ENCODE assay signal across 10 cellular contexts in the genomic region with DNA sequence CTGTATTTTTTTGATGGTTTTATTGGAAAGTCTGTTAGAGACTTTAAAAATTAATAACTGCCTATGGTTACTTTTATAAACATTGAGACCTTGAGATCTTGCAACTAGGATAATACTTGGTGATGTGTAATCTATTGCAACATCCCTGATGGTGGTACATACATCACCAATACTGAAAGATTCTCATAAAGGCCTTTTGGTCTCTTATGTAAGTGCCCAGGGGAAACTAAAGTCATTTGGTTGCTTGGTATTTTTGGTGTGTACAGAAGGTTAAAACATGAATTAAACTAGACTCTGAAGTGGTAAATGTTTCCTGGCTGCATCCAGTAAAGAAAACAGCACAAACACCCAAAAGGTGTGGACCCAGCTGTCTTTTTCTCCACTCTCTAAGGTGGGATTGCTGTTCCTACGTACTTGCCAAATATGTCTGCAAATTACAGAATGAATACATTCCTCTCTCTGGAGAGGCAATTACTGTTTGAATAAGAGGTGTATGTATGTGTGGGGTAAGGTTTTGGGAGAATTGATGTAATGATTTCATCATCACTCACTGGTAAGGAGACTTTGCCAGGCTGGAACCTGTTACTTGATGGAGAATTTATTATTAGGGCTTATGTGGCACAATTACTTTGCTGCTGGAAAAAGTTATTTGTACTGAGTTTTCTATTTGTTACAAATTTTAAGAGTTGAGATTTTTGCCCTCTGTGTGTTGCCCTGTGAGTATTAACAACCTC. TPM values are rescaled to one million over a fixed set of nuclear protein-coding genes. Genes with fewer than 3 reads are reported as not detected.
A peak's percentile ranks its signal among the peaks of the same experiment; 100 is the strongest.
DNase-seq lines count a peak whose midpoint lies in the region; ATAC-seq and TF ChIP-seq lines count a peak whose summit lies in the region.
"Had no signal": no experiment of that assay in that cellular context is flagged by ENCODE, and none has a peak within 500 bp of the region (broad histone marks: within the 10 kb centered on the region; RNA-seq: fewer than 3 reads in every experiment).

No MANE protein-coding gene starts in this region.

- TF ChIP-seq CTCF in GM12864 (IDR thresholded peaks at IDR 0.05; ENCODE audit: low read depth, low read length, missing control alignments) = no peak

- POLR2A ChIA-PET in activated naive CD8-positive, alpha-beta T cell treated with anti-CD3 and anti-CD28 coated beads, Interleukin-2, amount 10 ng/mL, durations not matched to agents 7 days and 5 days (lab: Charles Lee) = interaction anchor here (1.0 to 1.2 kb wide), 5 partner anchors 16 to 160 kb away, joined by 3 to 6 read pairs (median 4); no protein-coding TSS in a partner anchor

- no peak for ATAC-seq in activated naive CD8-positive, alpha-beta T cell treated with anti-CD3 and anti-CD28 coated beads, Interleukin-2, amount 10 ng/mL, durations not matched to agents 7 days and 5 days (ENCODE audit: low read depth)
- ATAC-seq in natural killer cell treated with Interleukin-12 subunit alpha and Interleukin-12 subunit beta and Interleukin-15 and Interleukin-18, amount 100 ng/mL, for 72 hours = no peak
- ATAC-seq in GM18519 (IDR thresholded peaks at IDR 0.05; ENCODE audit: low FRiP score, unreplicated experiment) (no peak), HG02973 (IDR thresholded peaks at IDR 0.05; ENCODE audit: unreplicated experiment) (no peak)

- H3K27ac Mint-ChIP-seq in activated naive CD8-positive, alpha-beta T cell treated with anti-CD3 and anti-CD28 coated beads, Interleukin-2, amount 10 ng/mL, durations not matched to agents 7 days and 5 days = peak overlapping the region; percentile 95
- H3K27ac Mint-ChIP-seq in natural killer cell treated with Interleukin-12 subunit alpha and Interleukin-12 subunit beta and Interleukin-15 and Interleukin-18, amount 100 ng/mL, for 72 hours = peak overlapping the region; percentile 67 to 86

- H3K27me3 Mint-ChIP-seq in activated naive CD8-positive, alpha-beta T cell treated with anti-CD3 and anti-CD28 coated beads, Interleukin-2, amount 10 ng/mL, durations not matched to agents 7 days and 5 days = no peaks in the 10 kb centered on the region
- no peaks in the 10 kb centered on the region for H3K27me3 Mint-ChIP-seq in natural killer cell treated with Interleukin-12 subunit alpha and Interleukin-12 subunit beta and Interleukin-15 and Interleukin-18, amount 100 ng/mL, for 72 hours

- H3K9me3 Mint-ChIP-seq in activated naive CD8-positive, alpha-beta T cell treated with anti-CD3 and anti-CD28 coated beads, Interleukin-2, amount 10 ng/mL, durations not matched to agents 7 days and 5 days = no peaks in the 10 kb centered on the region
- H3K9me3 Mint-ChIP-seq in natural killer cell treated with Interleukin-12 subunit alpha and Interleukin-12 subunit beta and Interleukin-15 and Interleukin-18, amount 100 ng/mL, for 72 hours = peaks cover 3% of the 10 kb centered on the region

- H3K4me3 Mint-ChIP-seq in activated naive CD8-positive, alpha-beta T cell treated with anti-CD3 and anti-CD28 coated beads, Interleukin-2, amount 10 ng/mL, durations not matched to agents 7 days and 5 days = peak overlapping the region; percentile 87
- H3K4me3 Mint-ChIP-seq in natural killer cell treated with Interleukin-12 subunit alpha and Interleukin-12 subunit beta and Interleukin-15 and Interleukin-18, amount 100 ng/mL, for 72 hours = peak overlapping the region; percentile 86

- peak overlapping the region; percentile 98 for H3K4me3 ChIP-seq in GM12864 (ENCODE audit: low read depth, low read length)

- peaks cover 24% of the 10 kb centered on the region for H3K36me3 Mint-ChIP-seq in activated naive CD8-positive, alpha-beta T cell treated with anti-CD3 and anti-CD28 coated beads, Interleukin-2, amount 10 ng/mL, durations not matched to agents 7 days and 5 days
- H3K36me3 Mint-ChIP-seq in natural killer cell treated with Interleukin-12 subunit alpha and Interleukin-12 subunit beta and Interleukin-15 and Interleukin-18, amount 100 ng/mL, for 72 hours = no peaks in the 10 kb centered on the region

- peaks cover 54% of the 10 kb centered on the region for H3K4me1 Mint-ChIP-seq in activated naive CD8-positive, alpha-beta T cell treated with anti-CD3 and anti-CD28 coated beads, Interleukin-2, amount 10 ng/mL, durations not matched to agents 7 days and 5 days
- peaks cover 57 to 65% of the 10 kb centered on the region in 2 donors for H3K4me1 Mint-ChIP-seq in natural killer cell treated with Interleukin-12 subunit alpha and Interleukin-12 subunit beta and Interleukin-15 and Interleukin-18, amount 100 ng/mL, for 72 hours (ENCODE audit: low read depth in 2 of 2)

- no peak for DNase-seq in GM12864 (ENCODE audit: low read depth)
- DNase-seq in NCI-H1105 (lab: John Stamatoyannopoulos, UW) = peak; percentile 41
- DNase-seq in activated naive CD8-positive, alpha-beta T cell treated with anti-CD3 and anti-CD28 coated beads, Interleukin-2, amount 10 ng/mL, durations not matched to agents 7 days and 5 days = no peak
- DNase-seq in natural killer cell treated with Interleukin-12 subunit alpha and Interleukin-12 subunit beta and Interleukin-15 and Interleukin-18, amount 100 ng/mL, for 72 hours (ENCODE audit: low spot score) = peak; percentile 22
- no peak for DNase-seq in LoVo (ENCODE audit: low spot score)
- no peak for DNase-seq in NCI-H128 (lab: John Stamatoyannopoulos, UW; ENCODE audit: unreplicated experiment)
- DNase-seq: glutamatergic neuron, NCI-H345 had no signal

RNA-seq across cellular contexts. Expression of gene B3GNT2, which starts 3.6 kb away (rescaled TPM):
- 10 to 100 TPM; 45.5 to 46.0 TPM for total RNA-seq in activated naive CD8-positive, alpha-beta T cell treated with anti-CD3 and anti-CD28 coated beads, Interleukin-2, amount 10 ng/mL, durations not matched to agents 7 days and 5 days
- total RNA-seq in natural killer cell treated with Interleukin-12 subunit alpha and Interleukin-12 subunit beta and Interleukin-15 and Interleukin-18, amount 100 ng/mL, for 72 hours = 10 to 100 TPM; 29.8 to 31.0 TPM

Comparison
In these comparisons a context has a peak if more than half of its experiments do, and no peak if none do; other contexts are left out.
1. DNase-seq: peak in NCI-H1105 (single experiment) and natural killer cell treated with Interleukin-12 subunit alpha and Interleukin-12 subunit beta and Interleukin-15 and Interleukin-18, amount 100 ng/mL, for 72 hours (single experiment); none in GM12864 (single experiment), activated naive CD8-positive, alpha-beta T cell treated with anti-CD3 and anti-CD28 coated beads, Interleukin-2, amount 10 ng/mL, durations not matched to agents 7 days and 5 days (single experiment), LoVo (single experiment) and NCI-H128 (single experiment).